ENCODE assay signal across 1 cellular context in the genomic region with DNA sequence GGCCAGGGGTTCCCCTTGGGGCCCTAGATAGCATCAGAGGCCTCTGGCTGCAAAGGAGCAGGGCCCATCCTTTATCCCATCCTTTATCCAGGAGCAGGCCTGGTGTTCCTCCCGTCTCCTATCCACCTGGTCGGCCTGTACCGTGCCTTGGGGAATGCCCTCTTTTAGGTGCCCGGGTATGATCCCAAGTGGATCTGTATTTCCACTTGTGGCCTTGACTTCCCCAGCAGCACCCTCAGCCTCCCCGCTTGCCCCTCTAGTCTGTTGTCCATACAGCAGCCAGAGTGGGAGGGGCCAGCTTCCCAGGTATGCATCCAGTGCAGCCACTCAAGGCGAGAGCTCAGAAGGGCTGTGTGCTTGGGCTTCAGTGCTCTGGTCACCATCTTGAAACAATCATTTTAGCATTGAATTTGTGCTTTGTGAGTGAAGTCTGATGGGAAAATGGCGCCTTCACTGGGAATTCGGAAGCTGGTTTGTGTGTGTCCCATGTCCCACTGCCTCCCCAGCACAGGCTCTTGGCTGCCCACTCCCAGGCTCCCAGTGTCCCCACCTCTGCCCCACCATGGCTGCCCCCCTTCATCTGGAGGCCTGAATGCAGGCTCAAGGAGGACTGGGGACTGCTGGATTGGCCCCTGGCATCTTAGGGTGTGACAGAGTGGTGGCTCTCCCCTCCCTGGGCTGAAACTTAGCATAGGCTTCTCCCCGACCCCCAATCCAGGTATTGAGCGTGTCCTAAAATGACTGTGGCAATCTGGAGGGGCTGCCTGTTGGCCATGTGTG.
TF ChIP-seq lines count a peak whose summit lies in the region.

No MANE protein-coding gene starts in this region.

TF ChIP-seq in H1, 55 proteins besides CTCF, POLR2A, EP300 and RAD21:
- TF ChIP-seq, protein P1, sequence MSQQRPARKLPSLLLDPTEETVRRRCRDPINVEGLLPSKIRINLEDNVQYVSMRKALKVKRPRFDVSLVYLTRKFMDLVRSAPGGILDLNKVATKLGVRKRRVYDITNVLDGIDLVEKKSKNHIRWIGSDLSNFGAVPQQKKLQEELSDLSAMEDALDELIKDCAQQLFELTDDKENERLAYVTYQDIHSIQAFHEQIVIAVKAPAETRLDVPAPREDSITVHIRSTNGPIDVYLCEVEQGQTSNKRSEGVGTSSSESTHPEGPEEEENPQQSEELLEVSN (IDR thresholded peaks at IDR 0.05) = no peak
- TF ChIP-seq, protein P2, sequence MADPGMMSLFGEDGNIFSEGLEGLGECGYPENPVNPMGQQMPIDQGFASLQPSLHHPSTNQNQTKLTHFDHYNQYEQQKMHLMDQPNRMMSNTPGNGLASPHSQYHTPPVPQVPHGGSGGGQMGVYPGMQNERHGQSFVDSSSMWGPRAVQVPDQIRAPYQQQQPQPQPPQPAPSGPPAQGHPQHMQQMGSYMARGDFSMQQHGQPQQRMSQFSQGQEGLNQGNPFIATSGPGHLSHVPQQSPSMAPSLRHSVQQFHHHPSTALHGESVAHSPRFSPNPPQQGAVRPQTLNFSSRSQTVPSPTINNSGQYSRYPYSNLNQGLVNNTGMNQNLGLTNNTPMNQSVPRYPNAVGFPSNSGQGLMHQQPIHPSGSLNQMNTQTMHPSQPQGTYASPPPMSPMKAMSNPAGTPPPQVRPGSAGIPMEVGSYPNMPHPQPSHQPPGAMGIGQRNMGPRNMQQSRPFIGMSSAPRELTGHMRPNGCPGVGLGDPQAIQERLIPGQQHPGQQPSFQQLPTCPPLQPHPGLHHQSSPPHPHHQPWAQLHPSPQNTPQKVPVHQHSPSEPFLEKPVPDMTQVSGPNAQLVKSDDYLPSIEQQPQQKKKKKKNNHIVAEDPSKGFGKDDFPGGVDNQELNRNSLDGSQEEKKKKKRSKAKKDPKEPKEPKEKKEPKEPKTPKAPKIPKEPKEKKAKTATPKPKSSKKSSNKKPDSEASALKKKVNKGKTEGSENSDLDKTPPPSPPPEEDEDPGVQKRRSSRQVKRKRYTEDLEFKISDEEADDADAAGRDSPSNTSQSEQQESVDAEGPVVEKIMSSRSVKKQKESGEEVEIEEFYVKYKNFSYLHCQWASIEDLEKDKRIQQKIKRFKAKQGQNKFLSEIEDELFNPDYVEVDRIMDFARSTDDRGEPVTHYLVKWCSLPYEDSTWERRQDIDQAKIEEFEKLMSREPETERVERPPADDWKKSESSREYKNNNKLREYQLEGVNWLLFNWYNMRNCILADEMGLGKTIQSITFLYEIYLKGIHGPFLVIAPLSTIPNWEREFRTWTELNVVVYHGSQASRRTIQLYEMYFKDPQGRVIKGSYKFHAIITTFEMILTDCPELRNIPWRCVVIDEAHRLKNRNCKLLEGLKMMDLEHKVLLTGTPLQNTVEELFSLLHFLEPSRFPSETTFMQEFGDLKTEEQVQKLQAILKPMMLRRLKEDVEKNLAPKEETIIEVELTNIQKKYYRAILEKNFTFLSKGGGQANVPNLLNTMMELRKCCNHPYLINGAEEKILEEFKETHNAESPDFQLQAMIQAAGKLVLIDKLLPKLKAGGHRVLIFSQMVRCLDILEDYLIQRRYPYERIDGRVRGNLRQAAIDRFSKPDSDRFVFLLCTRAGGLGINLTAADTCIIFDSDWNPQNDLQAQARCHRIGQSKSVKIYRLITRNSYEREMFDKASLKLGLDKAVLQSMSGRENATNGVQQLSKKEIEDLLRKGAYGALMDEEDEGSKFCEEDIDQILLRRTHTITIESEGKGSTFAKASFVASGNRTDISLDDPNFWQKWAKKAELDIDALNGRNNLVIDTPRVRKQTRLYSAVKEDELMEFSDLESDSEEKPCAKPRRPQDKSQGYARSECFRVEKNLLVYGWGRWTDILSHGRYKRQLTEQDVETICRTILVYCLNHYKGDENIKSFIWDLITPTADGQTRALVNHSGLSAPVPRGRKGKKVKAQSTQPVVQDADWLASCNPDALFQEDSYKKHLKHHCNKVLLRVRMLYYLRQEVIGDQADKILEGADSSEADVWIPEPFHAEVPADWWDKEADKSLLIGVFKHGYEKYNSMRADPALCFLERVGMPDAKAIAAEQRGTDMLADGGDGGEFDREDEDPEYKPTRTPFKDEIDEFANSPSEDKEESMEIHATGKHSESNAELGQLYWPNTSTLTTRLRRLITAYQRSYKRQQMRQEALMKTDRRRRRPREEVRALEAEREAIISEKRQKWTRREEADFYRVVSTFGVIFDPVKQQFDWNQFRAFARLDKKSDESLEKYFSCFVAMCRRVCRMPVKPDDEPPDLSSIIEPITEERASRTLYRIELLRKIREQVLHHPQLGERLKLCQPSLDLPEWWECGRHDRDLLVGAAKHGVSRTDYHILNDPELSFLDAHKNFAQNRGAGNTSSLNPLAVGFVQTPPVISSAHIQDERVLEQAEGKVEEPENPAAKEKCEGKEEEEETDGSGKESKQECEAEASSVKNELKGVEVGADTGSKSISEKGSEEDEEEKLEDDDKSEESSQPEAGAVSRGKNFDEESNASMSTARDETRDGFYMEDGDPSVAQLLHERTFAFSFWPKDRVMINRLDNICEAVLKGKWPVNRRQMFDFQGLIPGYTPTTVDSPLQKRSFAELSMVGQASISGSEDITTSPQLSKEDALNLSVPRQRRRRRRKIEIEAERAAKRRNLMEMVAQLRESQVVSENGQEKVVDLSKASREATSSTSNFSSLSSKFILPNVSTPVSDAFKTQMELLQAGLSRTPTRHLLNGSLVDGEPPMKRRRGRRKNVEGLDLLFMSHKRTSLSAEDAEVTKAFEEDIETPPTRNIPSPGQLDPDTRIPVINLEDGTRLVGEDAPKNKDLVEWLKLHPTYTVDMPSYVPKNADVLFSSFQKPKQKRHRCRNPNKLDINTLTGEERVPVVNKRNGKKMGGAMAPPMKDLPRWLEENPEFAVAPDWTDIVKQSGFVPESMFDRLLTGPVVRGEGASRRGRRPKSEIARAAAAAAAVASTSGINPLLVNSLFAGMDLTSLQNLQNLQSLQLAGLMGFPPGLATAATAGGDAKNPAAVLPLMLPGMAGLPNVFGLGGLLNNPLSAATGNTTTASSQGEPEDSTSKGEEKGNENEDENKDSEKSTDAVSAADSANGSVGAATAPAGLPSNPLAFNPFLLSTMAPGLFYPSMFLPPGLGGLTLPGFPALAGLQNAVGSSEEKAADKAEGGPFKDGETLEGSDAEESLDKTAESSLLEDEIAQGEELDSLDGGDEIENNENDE (IDR thresholded peaks at IDR 0.05; ENCODE audit: insufficient replicate concordance, low read length) = no peak
- no peak for TF ChIP-seq YY1 (IDR thresholded peaks at IDR 0.05; ENCODE audit: low read depth, low read length)
- no peak for TF ChIP-seq RFX5 (IDR thresholded peaks at IDR 0.05; ENCODE audit: borderline replicate concordance, low read depth, low read length)
- TF ChIP-seq GTF2F1 (IDR thresholded peaks at IDR 0.05; ENCODE audit: borderline replicate concordance, low read depth, low read length) = no peak
- TF ChIP-seq, protein P3, sequence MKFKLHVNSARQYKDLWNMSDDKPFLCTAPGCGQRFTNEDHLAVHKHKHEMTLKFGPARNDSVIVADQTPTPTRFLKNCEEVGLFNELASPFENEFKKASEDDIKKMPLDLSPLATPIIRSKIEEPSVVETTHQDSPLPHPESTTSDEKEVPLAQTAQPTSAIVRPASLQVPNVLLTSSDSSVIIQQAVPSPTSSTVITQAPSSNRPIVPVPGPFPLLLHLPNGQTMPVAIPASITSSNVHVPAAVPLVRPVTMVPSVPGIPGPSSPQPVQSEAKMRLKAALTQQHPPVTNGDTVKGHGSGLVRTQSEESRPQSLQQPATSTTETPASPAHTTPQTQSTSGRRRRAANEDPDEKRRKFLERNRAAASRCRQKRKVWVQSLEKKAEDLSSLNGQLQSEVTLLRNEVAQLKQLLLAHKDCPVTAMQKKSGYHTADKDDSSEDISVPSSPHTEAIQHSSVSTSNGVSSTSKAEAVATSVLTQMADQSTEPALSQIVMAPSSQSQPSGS (IDR thresholded peaks at IDR 0.05; ENCODE audit: low read length) = no peak
